In genomic region chr19:46678110-46678732, GRCh38 we compare ENCODE assay signal across 8 cellular contexts. TPM values are rescaled to one million over a fixed set of nuclear protein-coding genes. Genes with fewer than 3 reads are reported as not detected.
DNase-seq lines count a peak whose midpoint lies in the region; ATAC-seq, FAIRE-seq and TF ChIP-seq lines count a peak whose summit lies in the region.

No MANE protein-coding gene starts in this region.

- intact Hi-C loops in colonic mucosa (cut with DNase I), result no loop called here

- TF ChIP-seq POLR2A in GM12892 (IDR thresholded peaks at IDR 0.05; ENCODE audit: low read depth, low read length), result no peak

- in situ Hi-C loops in brain microvascular endothelial cell (cut with HindIII; ENCODE audit: low pct_ligation_motif_present, low sequenced_read_pairs), result no loop called here

- peak; percentile 36 for FAIRE-seq in GM12892 (lab: Jason Lieb, UNC)

- peak; percentile 77 for DNase-seq in GM12892 (ENCODE audit: insufficient read length)
- peak; percentile 45 for DNase-seq in UCSD-AML1 (lab: John Stamatoyannopoulos, UW; ENCODE audit: unreplicated experiment)
- DNase-seq in colonic mucosa, result peak; percentile 53
- peak; percentile 57 to 65 for DNase-seq in stimulated activated CD4-positive, alpha-beta T cell treated with anti-CD3 and anti-CD28 coated beads, Interleukin-4, amount 100 ng/mL, for 48 hours (ENCODE audit: low read depth in 2 of 2)
- no peak for DNase-seq in NCI-H2081 (lab: John Stamatoyannopoulos, UW)
- DNase-seq in brain microvascular endothelial cell, result no peak
- no peak for DNase-seq in NCI-H2081 treated with DMSO at 0.1 percent for 48 hours (lab: John Stamatoyannopoulos, UW)

- no peak for ATAC-seq in GM18868 (IDR thresholded peaks at IDR 0.05; ENCODE audit: unreplicated experiment)

- H3K27me3 ChIP-seq in colonic mucosa, result no peaks in the 10 kb centered on the region
- H3K27me3 ChIP-seq in brain microvascular endothelial cell (replicated peaks), result no peaks in the 10 kb centered on the region

- H3K9ac ChIP-seq in colonic mucosa (ENCODE audit: low read depth in 2 of 2, low read length in 2 of 2), result no peak overlapping the region

- no peaks in the 10 kb centered on the region for H3K4me1 ChIP-seq in colonic mucosa

- H3K36me3 ChIP-seq in colonic mucosa, result peaks cover 7% of the 10 kb centered on the region
- H3K36me3 ChIP-seq in brain microvascular endothelial cell (replicated peaks), result peaks cover 53% of the 10 kb centered on the region

- no peaks in the 10 kb centered on the region for H3K9me3 ChIP-seq in colonic mucosa

- TF ChIP-seq CTCF in colonic mucosa (IDR thresholded peaks at IDR 0.05) (no peak), brain microvascular endothelial cell (IDR thresholded peaks at IDR 0.05; ENCODE audit: low read depth, low read length, missing control alignments) (no peak)

- no peak overlapping the region for H3K27ac ChIP-seq in colonic mucosa
- H3K27ac ChIP-seq in brain microvascular endothelial cell, result no peak overlapping the region

- H3K4me3 ChIP-seq in colonic mucosa, result no peak overlapping the region
- H3K4me3 ChIP-seq in brain microvascular endothelial cell (ENCODE audit: low read depth, low read length), result no peak overlapping the region

RNA-seq across cellular contexts. Expression of gene DACT3, which starts 17.2 kb away (rescaled TPM):
- polyA plus RNA-seq in GM12892 (2012; ENCODE audit: missing spikeins), result 1.7 TPM
- 1 to 10 TPM; 1.6 to 5.3 TPM for total RNA-seq in colonic mucosa

RNA-seq across cellular contexts. Expression of gene PRKD2, which starts 38.7 kb away (rescaled TPM):
- 31.9 TPM for polyA plus RNA-seq in GM12892 (2012; ENCODE audit: missing spikeins)
- total RNA-seq in colonic mucosa, result 10 to 100 TPM; 60.9 to 61.8 TPM

RNA-seq across cellular contexts. Expression of gene GNG8, which starts 42.2 kb away (rescaled TPM):
- 21.2 TPM for polyA plus RNA-seq in GM12892 (2012; ENCODE audit: missing spikeins)
- not detected for total RNA-seq in colonic mucosa

RNA-seq across cellular contexts. Expression of gene PTGIR, which starts 53.3 kb away (rescaled TPM):
- polyA plus RNA-seq in GM12892 (2012; ENCODE audit: missing spikeins), result 13.5 TPM
- under 1 TPM; 0.82 TPM for total RNA-seq in colonic mucosa

Comparison
In these comparisons a context has a peak if more than half of its experiments do, and no peak if none do; other contexts are left out.
1. DNase-seq: peak in GM12892 (single experiment), UCSD-AML1 (single experiment), colonic mucosa (single experiment) and stimulated activated CD4-positive, alpha-beta T cell treated with anti-CD3 and anti-CD28 coated beads, Interleukin-4, amount 100 ng/mL, for 48 hours (2 of 2); none in NCI-H2081 (0 of 2), brain microvascular endothelial cell (single experiment) and NCI-H2081 treated with DMSO at 0.1 percent for 48 hours (single experiment).